15 cellular contexts compared by ENCODE assay signal in genomic region chr11:45233804-45234170, GRCh38. TPM values are rescaled to one million over a fixed set of nuclear protein-coding genes. Genes with fewer than 3 reads are reported as not detected.
DNase-seq lines count a peak whose midpoint lies in the region; ATAC-seq and TF ChIP-seq lines count a peak whose summit lies in the region.
"Had no signal": no experiment of that assay in that cellular context is flagged by ENCODE, and none has a peak within 500 bp of the region (broad histone marks: within the 10 kb centered on the region; RNA-seq: fewer than 3 reads in every experiment).

No MANE protein-coding gene starts in this region.

- H3K36me3 Mint-ChIP-seq in endothelial cell (ENCODE audit: low read depth, unreplicated experiment), result no peaks in the 10 kb centered on the region
- H3K36me3 Mint-ChIP-seq in type B pancreatic cell, result peaks cover under 1% of the 10 kb centered on the region

- H3K9me3 ChIP-seq in Loucy (ENCODE audit: insufficient read depth, low read depth, low read length), result no peaks in the 10 kb centered on the region
- H3K9me3 ChIP-seq: suprapubic skin had no signal

- H3K27me3 ChIP-seq in Loucy (ENCODE audit: insufficient read depth, low read length, poor library complexity, severe bottlenecking), result no peaks in the 10 kb centered on the region

- H3F3A ChIP-seq in Loucy (ENCODE audit: low read depth), result peaks cover 10% of the 10 kb centered on the region; the same call in 1 of the 2 replicates

- H4K20me1 ChIP-seq in Loucy (ENCODE audit: insufficient read depth, low read length, poor library complexity, severe bottlenecking), result no peaks in the 10 kb centered on the region

- no peak for DNase-seq in Right ventricle myocardium superior
- DNase-seq in cardiac septum (ENCODE audit: low spot score), result no peak
- DNase-seq in endothelial cell (ENCODE audit: low spot score), result no peak
- no peak for DNase-seq in type B pancreatic cell (ENCODE audit: extremely low spot score, unreplicated experiment)
- no peak for DNase-seq in NCI-H2107 treated with DMSO at 0.1 percent for 48 hours (lab: John Stamatoyannopoulos, UW; ENCODE audit: unreplicated experiment)
- no peak for DNase-seq in nucleus accumbens (lab: John Stamatoyannopoulos, UW)
- no peak for DNase-seq in cortex of kidney (lab: John Stamatoyannopoulos, UW)
- DNase-seq: DMS79 treated with DMSO at 0.1 percent for 48 hours, NCI-H2171 had no signal

- H3K4me1 Mint-ChIP-seq in endothelial cell (ENCODE audit: unreplicated experiment) (peaks cover 16% of the 10 kb centered on the region), type B pancreatic cell (ENCODE audit: unreplicated experiment) (no peaks in the 10 kb centered on the region)

- H3K9me3 Mint-ChIP-seq in endothelial cell (ENCODE audit: unreplicated experiment), result no peaks in the 10 kb centered on the region
- no peaks in the 10 kb centered on the region for H3K9me3 Mint-ChIP-seq in type B pancreatic cell
- H3K9me3 Mint-ChIP-seq: CD8-positive, alpha-beta T cell had no signal

- H2AFZ ChIP-seq in Loucy (ENCODE audit: low read length), result no peak overlapping the region

- peak overlapping the region; percentile 21 for H3K9ac ChIP-seq in Loucy (ENCODE audit: low read depth, low read length, poor library complexity, severe bottlenecking)

- intact Hi-C loops in Right ventricle myocardium superior (cut with DNase I) (loop anchor here (5.0 kb wide), 1 partner anchor 121 kb away; no protein-coding TSS in a partner anchor), cardiac septum (cut with DNase I) (loop anchor here (5.0 to 10.0 kb wide), 2 partner anchors 49 to 126 kb away; no protein-coding TSS in a partner anchor)

- H3K9me2 ChIP-seq in Loucy (replicated peaks; ENCODE audit: low read depth, low read length), result no peaks in the 10 kb centered on the region

- H3K4me2 ChIP-seq in Loucy (ENCODE audit: low read depth, low read length, poor library complexity, severe bottlenecking), result peak overlapping the region; percentile 31

- TF ChIP-seq CTCF in Loucy (conservative IDR thresholded peaks at IDR 0.05; ENCODE audit: low read length), result no peak
- peak; percentile 13 for TF ChIP-seq CTCF in endothelial cell (IDR thresholded peaks at IDR 0.05; ENCODE audit: unreplicated experiment)
- peak; percentile 7 for TF ChIP-seq CTCF in type B pancreatic cell (conservative IDR thresholded peaks at IDR 0.05)

- H3K79me2 ChIP-seq in Loucy (ENCODE audit: insufficient read depth, low read length), result no peaks in the 10 kb centered on the region

- H3K4me3 ChIP-seq in Loucy (ENCODE audit: low read length, poor library complexity, severe bottlenecking), result no peak overlapping the region
- H3K4me3 ChIP-seq: lung, SK-N-MC, suprapubic skin had no signal

- H3K27me3 Mint-ChIP-seq in endothelial cell (ENCODE audit: unreplicated experiment), result peaks cover 13% of the 10 kb centered on the region
- peaks cover 10% of the 10 kb centered on the region for H3K27me3 Mint-ChIP-seq in type B pancreatic cell

- peak; percentile 14 for ATAC-seq in Right ventricle myocardium superior (ENCODE audit: poor library complexity)

- no peaks in the 10 kb centered on the region for H3K36me3 ChIP-seq in Loucy (ENCODE audit: insufficient read depth, low read length)
- H3K36me3 ChIP-seq: suprapubic skin had no signal

- peaks cover 55% of the 10 kb centered on the region for H3K4me1 ChIP-seq in Loucy (ENCODE audit: insufficient read depth, low read length, poor library complexity, severe bottlenecking)
- H3K4me1 ChIP-seq: suprapubic skin had no signal

- no peak overlapping the region for H3K4me3 Mint-ChIP-seq in endothelial cell (ENCODE audit: unreplicated experiment)
- no peak overlapping the region for H3K4me3 Mint-ChIP-seq in type B pancreatic cell
- H3K4me3 Mint-ChIP-seq: CD8-positive, alpha-beta T cell had no signal

- H3K27ac Mint-ChIP-seq in endothelial cell (ENCODE audit: unreplicated experiment), result no peak overlapping the region
- no peak overlapping the region for H3K27ac Mint-ChIP-seq in type B pancreatic cell
- H3K27ac Mint-ChIP-seq: CD8-positive, alpha-beta T cell had no signal

RNA-seq across cellular contexts. Expression of gene SYT13, which starts 52.4 kb away (rescaled TPM):
- total RNA-seq in Right ventricle myocardium superior (6.4 TPM), cardiac septum (1.3 TPM), endothelial cell (ENCODE audit: unreplicated experiment) (1.4 TPM), type B pancreatic cell (ENCODE audit: low replicate concordance) (17.4 and 36.4 TPM in 2 replicates)
- total RNA-seq: CD8-positive, alpha-beta T cell; PC-3 had no signal
